24 cellular contexts compared by ENCODE assay signal in the genomic region with DNA sequence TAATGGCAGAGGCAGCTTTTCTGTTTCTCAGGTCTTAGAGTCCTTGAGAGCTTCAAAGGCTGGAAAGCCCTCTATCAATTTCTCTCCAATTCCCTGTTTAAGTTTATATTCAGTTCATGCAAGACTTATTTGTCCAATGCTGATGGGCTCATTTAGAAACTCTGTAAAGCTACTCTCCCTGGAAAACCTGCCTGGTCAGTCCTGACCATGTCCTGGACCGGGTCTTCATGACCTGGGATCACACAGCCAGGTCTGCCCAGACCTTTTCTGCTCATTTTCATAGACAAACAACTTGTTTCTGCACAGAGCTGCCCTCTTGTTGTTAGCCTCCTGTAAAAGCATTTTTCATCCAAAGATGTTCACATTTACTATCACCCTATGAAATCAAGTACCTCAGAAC.
"Had no signal": no experiment of that assay in that cellular context is flagged by ENCODE, and none has a peak within 500 bp of the region (broad histone marks: within the 10 kb centered on the region; RNA-seq: fewer than 3 reads in every experiment).

No MANE protein-coding gene starts in this region.

- H3K4me3 ChIP-seq: colonic mucosa, coronary artery, dorsolateral prefrontal cortex, esophagus muscularis mucosa, esophagus squamous epithelium, gastrocnemius medialis, gastroesophageal sphincter, heart left ventricle, heart right ventricle had no signal

- H3K4me3 Mint-ChIP-seq: dendritic cell treated with granulocyte-macrophage colony-stimulating factor and Interleukin-4, amounts not matched to agents 40 ng/mL and 50 ng/mL, for 4 days; effector memory CD8-positive, alpha-beta T cell; endodermal cell had no signal

- H3K27me3 Mint-ChIP-seq: dendritic cell treated with granulocyte-macrophage colony-stimulating factor and Interleukin-4, amounts not matched to agents 40 ng/mL and 50 ng/mL, for 4 days had no signal

- ATAC-seq: effector memory CD8-positive, alpha-beta T cell; esophagus mucosa; foreskin keratinocyte; gastrocnemius medialis; gastroesophageal sphincter; heart left ventricle; heart right ventricle had no signal

- DNase-seq: colonic mucosa; cortex of kidney; dermis blood vessel endothelial cell; dorsolateral prefrontal cortex; effector CD4-positive, alpha-beta T cell; effector CD8-positive, alpha-beta T cell; effector memory CD4-positive, alpha-beta T cell; effector memory CD8-positive, alpha-beta T cell; endodermal cell; erythroblast; esophagus squamous epithelium; foreskin fibroblast; foreskin keratinocyte; foreskin melanocyte; gastrocnemius medialis; glutamatergic neuron; head of caudate nucleus; heart left ventricle; heart right ventricle had no signal

- H3K9me3 Mint-ChIP-seq: dendritic cell treated with granulocyte-macrophage colony-stimulating factor and Interleukin-4, amounts not matched to agents 40 ng/mL and 50 ng/mL, for 4 days; effector memory CD8-positive, alpha-beta T cell; endodermal cell had no signal

- H3K27ac Mint-ChIP-seq: dendritic cell treated with granulocyte-macrophage colony-stimulating factor and Interleukin-4, amounts not matched to agents 40 ng/mL and 50 ng/mL, for 4 days; effector memory CD8-positive, alpha-beta T cell; endodermal cell had no signal
